Comparison of ENCODE assay signal across 20 cellular contexts in the genomic region with DNA sequence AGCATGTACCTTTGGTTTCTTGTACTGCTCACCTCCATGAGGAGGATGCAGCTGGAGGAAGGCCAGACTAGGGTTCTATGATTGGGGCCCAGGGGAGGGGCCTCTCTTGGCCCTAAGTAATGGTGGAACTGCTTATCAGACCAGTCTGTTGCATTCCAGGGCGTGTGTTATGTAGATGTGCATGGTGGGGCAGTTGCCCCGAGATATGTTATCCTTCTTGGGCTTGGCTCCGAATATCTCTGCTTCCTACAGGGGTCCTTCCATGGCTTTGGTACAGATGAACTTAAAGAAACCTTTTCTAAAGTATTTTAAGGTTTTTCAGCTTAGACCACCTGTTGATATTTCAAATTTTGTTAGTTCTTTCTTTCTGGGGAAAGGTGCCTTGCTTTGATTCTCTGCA.
"Had no signal": no experiment of that assay in that cellular context is flagged by ENCODE, and none has a peak within 500 bp of the region (broad histone marks: within the 10 kb centered on the region; RNA-seq: fewer than 3 reads in every experiment).

No MANE protein-coding gene starts in this region.

- H3K27me3 Mint-ChIP-seq: activated CD4-positive, alpha-beta T cell treated with anti-CD3 and anti-CD28 coated beads, Interleukin-2, amount 10 ng/mL, durations not matched to agents 24 days and 14 days; activated naive CD8-positive, alpha-beta T cell treated with anti-CD3 and anti-CD28 coated beads for 36 hours; activated T-helper 17 cell treated with anti-CD3 and anti-CD28 coated beads, Interleukin-2, amount 50 U/mL, for 72 hours had no signal

- H3K4me3 Mint-ChIP-seq: activated CD4-positive, alpha-beta T cell treated with anti-CD3 and anti-CD28 coated beads, Interleukin-2, amount 10 ng/mL, durations not matched to agents 24 days and 14 days; activated naive CD4-positive, alpha-beta T cell treated with anti-CD3 and anti-CD28 coated beads for 36 hours; activated naive CD8-positive, alpha-beta T cell treated with anti-CD3 and anti-CD28 coated beads for 36 hours; activated T-cell treated with anti-CD3 and anti-CD28 coated beads, Interleukin-2, amount 50 U/mL, for 4 hours; activated T-helper 17 cell treated with anti-CD3 and anti-CD28 coated beads, Interleukin-2, amount 50 U/mL, for 72 hours; T-helper 1 cell treated with Interleukin-12 subunit alpha and Interleukin-12 subunit beta and Interleukin-4 antibody, amounts not matched to agents 30 μg/mL and 1 μg/mL, for 36 hours; WTC11 had no signal

- DNase-seq: activated CD4-positive, alpha-beta T cell treated with anti-CD3 and anti-CD28 coated beads for 1 hour; activated CD4-positive, alpha-beta T cell treated with anti-CD3 and anti-CD28 coated beads, Interleukin-2, amount 10 ng/mL, durations not matched to agents 24 days and 14 days; activated CD4-positive, alpha-beta T cell treated with anti-CD3 and anti-CD28 coated beads, Interleukin-2, amount 50 U/mL, for 48 hours; activated CD8-positive, alpha-beta memory T cell treated with anti-CD3 and anti-CD28 coated beads for 24 hours; activated gamma-delta T cell; activated naive CD4-positive, alpha-beta T cell treated with anti-CD3 and anti-CD28 coated beads for 36 hours; activated naive CD8-positive, alpha-beta T cell treated with anti-CD3 and anti-CD28 coated beads for 36 hours; activated T-cell treated with anti-CD3 and anti-CD28 coated beads, Interleukin-2, amount 50 U/mL, for 4 hours; caudate nucleus; Kasumi-1; NCI-H1048; NCI-H146; NCI-H187 treated with DMSO at 0.1 percent for 48 hours; NCI-H2081 treated with DMSO at 0.1 percent for 48 hours; NCI-H524; PC-3; SHP77 treated with DMSO at 0.1 percent for 48 hours had no signal

- ATAC-seq: activated T-cell treated with anti-CD3 and anti-CD28 coated beads, Interleukin-2, amount 50 U/mL, for 4 hours; activated T-helper 17 cell treated with anti-CD3 and anti-CD28 coated beads, Interleukin-2, amount 50 U/mL, for 72 hours; PC-3; WTC11 had no signal

- H3K27ac Mint-ChIP-seq: activated CD4-positive, alpha-beta T cell treated with anti-CD3 and anti-CD28 coated beads, Interleukin-2, amount 10 ng/mL, durations not matched to agents 24 days and 14 days; activated naive CD4-positive, alpha-beta T cell treated with anti-CD3 and anti-CD28 coated beads for 36 hours; activated naive CD8-positive, alpha-beta T cell treated with anti-CD3 and anti-CD28 coated beads for 36 hours; activated T-helper 17 cell treated with anti-CD3 and anti-CD28 coated beads, Interleukin-2, amount 50 U/mL, for 72 hours; T-helper 1 cell treated with Interleukin-12 subunit alpha and Interleukin-12 subunit beta and Interleukin-4 antibody, amounts not matched to agents 30 μg/mL and 1 μg/mL, for 36 hours; WTC11 had no signal

- H3K9me3 Mint-ChIP-seq: activated CD4-positive, alpha-beta T cell treated with anti-CD3 and anti-CD28 coated beads, Interleukin-2, amount 10 ng/mL, durations not matched to agents 24 days and 14 days; activated naive CD4-positive, alpha-beta T cell treated with anti-CD3 and anti-CD28 coated beads for 36 hours; activated naive CD8-positive, alpha-beta T cell treated with anti-CD3 and anti-CD28 coated beads for 36 hours; activated T-cell treated with anti-CD3 and anti-CD28 coated beads, Interleukin-2, amount 50 U/mL, for 4 hours; activated T-helper 17 cell treated with anti-CD3 and anti-CD28 coated beads, Interleukin-2, amount 50 U/mL, for 72 hours; T-helper 1 cell treated with Interleukin-12 subunit alpha and Interleukin-12 subunit beta and Interleukin-4 antibody, amounts not matched to agents 30 μg/mL and 1 μg/mL, for 36 hours; WTC11 had no signal

- H3K4me1 Mint-ChIP-seq: activated T-helper 17 cell treated with anti-CD3 and anti-CD28 coated beads, Interleukin-2, amount 50 U/mL, for 72 hours; WTC11 had no signal
